3 cellular contexts compared by ENCODE assay signal in the genomic region with DNA sequence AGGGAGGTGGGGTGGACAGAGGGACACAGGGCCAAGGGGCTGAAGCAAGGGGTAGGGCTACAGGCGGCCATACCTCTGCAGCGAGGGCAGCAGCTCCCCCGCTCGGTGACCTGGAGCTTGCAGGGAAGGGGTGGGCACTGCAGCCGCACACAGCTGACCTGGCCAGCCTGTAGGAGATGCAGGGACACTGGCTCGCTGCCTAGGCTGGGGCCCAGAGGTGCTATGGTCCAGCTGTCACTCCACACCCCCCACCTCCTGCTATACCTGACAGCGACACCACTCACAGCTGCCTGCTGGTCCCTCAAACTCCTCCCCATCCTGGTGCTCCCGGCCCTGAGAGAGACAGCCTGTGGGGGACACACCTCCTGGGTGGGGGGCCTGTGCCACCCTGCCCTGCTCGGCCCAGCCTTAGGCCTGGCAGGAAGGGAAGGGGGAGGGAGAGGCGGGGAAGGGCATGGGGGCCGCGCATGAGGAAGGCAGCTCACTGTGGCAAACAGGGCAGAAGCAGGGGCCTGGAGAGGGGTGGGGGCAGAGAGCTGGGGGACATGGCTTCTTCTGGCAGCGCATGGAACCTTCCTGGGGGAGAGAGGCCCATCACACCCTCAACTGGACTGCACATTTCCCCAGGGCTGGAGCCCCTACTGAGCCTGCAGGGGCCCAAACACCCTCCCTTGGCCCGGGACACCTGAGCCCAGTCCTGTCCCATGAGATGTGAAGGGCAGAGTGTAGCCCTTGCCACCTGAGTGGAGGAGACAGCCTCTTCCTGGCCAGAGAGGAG.
TF ChIP-seq lines count a peak whose summit lies in the region.

No MANE protein-coding gene starts in this region.

TF ChIP-seq in SK-N-SH, 30 proteins besides CTCF, POLR2A, EP300 and RAD21 (continues in another document):
- TF ChIP-seq, protein P1, sequence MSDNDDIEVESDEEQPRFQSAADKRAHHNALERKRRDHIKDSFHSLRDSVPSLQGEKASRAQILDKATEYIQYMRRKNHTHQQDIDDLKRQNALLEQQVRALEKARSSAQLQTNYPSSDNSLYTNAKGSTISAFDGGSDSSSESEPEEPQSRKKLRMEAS (IDR thresholded peaks at IDR 0.05; ENCODE audit: low read depth), result no peak
- TF ChIP-seq TEAD4 (IDR thresholded peaks at IDR 0.05; ENCODE audit: borderline replicate concordance, insufficient read depth) (no peak), RCOR1 (IDR thresholded peaks at IDR 0.05; ENCODE audit: low read length) (no peak), ELF1 (IDR thresholded peaks at IDR 0.05) (no peak), GABPA (IDR thresholded peaks at IDR 0.05; ENCODE audit: low read depth) (no peak), FOXJ3 (CRISPR knock-in tag; IDR thresholded peaks at IDR 0.05) (no peak), POLR2AphosphoS5 (IDR thresholded peaks at IDR 0.05; ENCODE audit: low read depth, low read length) (no peak), NFIC (IDR thresholded peaks at IDR 0.05; ENCODE audit: borderline replicate concordance) (no peak), TAF1 (IDR thresholded peaks at IDR 0.05; ENCODE audit: borderline replicate concordance, low read depth, low read length) (no peak), GATA2 (CRISPR knock-in tag; IDR thresholded peaks at IDR 0.05) (no peak), MXI1 (IDR thresholded peaks at IDR 0.05; ENCODE audit: low read depth, low read length) (no peak), NRF1 (IDR thresholded peaks at IDR 0.05; ENCODE audit: low read depth, low read length) (no peak)
- TF ChIP-seq, protein P2, sequence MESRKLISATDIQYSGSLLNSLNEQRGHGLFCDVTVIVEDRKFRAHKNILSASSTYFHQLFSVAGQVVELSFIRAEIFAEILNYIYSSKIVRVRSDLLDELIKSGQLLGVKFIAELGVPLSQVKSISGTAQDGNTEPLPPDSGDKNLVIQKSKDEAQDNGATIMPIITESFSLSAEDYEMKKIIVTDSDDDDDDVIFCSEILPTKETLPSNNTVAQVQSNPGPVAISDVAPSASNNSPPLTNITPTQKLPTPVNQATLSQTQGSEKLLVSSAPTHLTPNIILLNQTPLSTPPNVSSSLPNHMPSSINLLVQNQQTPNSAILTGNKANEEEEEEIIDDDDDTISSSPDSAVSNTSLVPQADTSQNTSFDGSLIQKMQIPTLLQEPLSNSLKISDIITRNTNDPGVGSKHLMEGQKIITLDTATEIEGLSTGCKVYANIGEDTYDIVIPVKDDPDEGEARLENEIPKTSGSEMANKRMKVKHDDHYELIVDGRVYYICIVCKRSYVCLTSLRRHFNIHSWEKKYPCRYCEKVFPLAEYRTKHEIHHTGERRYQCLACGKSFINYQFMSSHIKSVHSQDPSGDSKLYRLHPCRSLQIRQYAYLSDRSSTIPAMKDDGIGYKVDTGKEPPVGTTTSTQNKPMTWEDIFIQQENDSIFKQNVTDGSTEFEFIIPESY (IDR thresholded peaks at IDR 0.05; ENCODE audit: borderline replicate concordance, low read depth), result no peak
- TF ChIP-seq, protein P3, sequence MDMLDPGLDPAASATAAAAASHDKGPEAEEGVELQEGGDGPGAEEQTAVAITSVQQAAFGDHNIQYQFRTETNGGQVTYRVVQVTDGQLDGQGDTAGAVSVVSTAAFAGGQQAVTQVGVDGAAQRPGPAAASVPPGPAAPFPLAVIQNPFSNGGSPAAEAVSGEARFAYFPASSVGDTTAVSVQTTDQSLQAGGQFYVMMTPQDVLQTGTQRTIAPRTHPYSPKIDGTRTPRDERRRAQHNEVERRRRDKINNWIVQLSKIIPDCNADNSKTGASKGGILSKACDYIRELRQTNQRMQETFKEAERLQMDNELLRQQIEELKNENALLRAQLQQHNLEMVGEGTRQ (IDR thresholded peaks at IDR 0.05; ENCODE audit: borderline replicate concordance, low read depth, low read length), result no peak
- TF ChIP-seq, protein P4, sequence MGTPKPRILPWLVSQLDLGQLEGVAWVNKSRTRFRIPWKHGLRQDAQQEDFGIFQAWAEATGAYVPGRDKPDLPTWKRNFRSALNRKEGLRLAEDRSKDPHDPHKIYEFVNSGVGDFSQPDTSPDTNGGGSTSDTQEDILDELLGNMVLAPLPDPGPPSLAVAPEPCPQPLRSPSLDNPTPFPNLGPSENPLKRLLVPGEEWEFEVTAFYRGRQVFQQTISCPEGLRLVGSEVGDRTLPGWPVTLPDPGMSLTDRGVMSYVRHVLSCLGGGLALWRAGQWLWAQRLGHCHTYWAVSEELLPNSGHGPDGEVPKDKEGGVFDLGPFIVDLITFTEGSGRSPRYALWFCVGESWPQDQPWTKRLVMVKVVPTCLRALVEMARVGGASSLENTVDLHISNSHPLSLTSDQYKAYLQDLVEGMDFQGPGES (IDR thresholded peaks at IDR 0.05; ENCODE audit: low read depth, low read length), result no peak
- TF ChIP-seq, protein P5, sequence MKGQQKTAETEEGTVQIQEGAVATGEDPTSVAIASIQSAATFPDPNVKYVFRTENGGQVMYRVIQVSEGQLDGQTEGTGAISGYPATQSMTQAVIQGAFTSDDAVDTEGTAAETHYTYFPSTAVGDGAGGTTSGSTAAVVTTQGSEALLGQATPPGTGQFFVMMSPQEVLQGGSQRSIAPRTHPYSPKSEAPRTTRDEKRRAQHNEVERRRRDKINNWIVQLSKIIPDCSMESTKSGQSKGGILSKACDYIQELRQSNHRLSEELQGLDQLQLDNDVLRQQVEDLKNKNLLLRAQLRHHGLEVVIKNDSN (IDR thresholded peaks at IDR 0.05; ENCODE audit: borderline replicate concordance, low read depth), result no peak

TF ChIP-seq in SK-N-SH treated with all-trans-retinoic acid at 6 μM for 48 hours, 23 proteins besides CTCF, POLR2A, EP300 and RAD21 (continues in another document):
- TF ChIP-seq BACH2 (CRISPR knock-in tag; IDR thresholded peaks at IDR 0.05; ENCODE audit: borderline replicate concordance) (no peak), ISL1 (CRISPR knock-in tag; IDR thresholded peaks at IDR 0.05) (no peak), ZNF70 (CRISPR knock-in tag; IDR thresholded peaks at IDR 0.05) (no peak), ZC3H10 (CRISPR knock-in tag; IDR thresholded peaks at IDR 0.05) (no peak), SNAI2 (CRISPR knock-in tag; IDR thresholded peaks at IDR 0.05) (no peak), OSR1 (CRISPR knock-in tag; IDR thresholded peaks at IDR 0.05) (no peak), GLIS3 (CRISPR knock-in tag; IDR thresholded peaks at IDR 0.05) (no peak), ZNF565 (CRISPR knock-in tag; conservative IDR thresholded peaks at IDR 0.05; ENCODE audit: low read depth) (no peak), RARB (CRISPR knock-in tag; IDR thresholded peaks at IDR 0.05) (no peak)
- TF ChIP-seq, protein P6, sequence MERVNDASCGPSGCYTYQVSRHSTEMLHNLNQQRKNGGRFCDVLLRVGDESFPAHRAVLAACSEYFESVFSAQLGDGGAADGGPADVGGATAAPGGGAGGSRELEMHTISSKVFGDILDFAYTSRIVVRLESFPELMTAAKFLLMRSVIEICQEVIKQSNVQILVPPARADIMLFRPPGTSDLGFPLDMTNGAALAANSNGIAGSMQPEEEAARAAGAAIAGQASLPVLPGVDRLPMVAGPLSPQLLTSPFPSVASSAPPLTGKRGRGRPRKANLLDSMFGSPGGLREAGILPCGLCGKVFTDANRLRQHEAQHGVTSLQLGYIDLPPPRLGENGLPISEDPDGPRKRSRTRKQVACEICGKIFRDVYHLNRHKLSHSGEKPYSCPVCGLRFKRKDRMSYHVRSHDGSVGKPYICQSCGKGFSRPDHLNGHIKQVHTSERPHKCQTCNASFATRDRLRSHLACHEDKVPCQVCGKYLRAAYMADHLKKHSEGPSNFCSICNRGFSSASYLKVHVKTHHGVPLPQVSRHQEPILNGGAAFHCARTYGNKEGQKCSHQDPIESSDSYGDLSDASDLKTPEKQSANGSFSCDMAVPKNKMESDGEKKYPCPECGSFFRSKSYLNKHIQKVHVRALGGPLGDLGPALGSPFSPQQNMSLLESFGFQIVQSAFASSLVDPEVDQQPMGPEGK (CRISPR knock-in tag; IDR thresholded peaks at IDR 0.05; ENCODE audit: borderline replicate concordance), result no peak
- TF ChIP-seq, protein P7, sequence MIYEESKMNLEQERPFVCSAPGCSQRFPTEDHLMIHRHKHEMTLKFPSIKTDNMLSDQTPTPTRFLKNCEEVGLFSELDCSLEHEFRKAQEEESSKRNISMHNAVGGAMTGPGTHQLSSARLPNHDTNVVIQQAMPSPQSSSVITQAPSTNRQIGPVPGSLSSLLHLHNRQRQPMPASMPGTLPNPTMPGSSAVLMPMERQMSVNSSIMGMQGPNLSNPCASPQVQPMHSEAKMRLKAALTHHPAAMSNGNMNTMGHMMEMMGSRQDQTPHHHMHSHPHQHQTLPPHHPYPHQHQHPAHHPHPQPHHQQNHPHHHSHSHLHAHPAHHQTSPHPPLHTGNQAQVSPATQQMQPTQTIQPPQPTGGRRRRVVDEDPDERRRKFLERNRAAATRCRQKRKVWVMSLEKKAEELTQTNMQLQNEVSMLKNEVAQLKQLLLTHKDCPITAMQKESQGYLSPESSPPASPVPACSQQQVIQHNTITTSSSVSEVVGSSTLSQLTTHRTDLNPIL (CRISPR knock-in tag; IDR thresholded peaks at IDR 0.05; ENCODE audit: low read depth), result no peak
- TF ChIP-seq, protein P8, sequence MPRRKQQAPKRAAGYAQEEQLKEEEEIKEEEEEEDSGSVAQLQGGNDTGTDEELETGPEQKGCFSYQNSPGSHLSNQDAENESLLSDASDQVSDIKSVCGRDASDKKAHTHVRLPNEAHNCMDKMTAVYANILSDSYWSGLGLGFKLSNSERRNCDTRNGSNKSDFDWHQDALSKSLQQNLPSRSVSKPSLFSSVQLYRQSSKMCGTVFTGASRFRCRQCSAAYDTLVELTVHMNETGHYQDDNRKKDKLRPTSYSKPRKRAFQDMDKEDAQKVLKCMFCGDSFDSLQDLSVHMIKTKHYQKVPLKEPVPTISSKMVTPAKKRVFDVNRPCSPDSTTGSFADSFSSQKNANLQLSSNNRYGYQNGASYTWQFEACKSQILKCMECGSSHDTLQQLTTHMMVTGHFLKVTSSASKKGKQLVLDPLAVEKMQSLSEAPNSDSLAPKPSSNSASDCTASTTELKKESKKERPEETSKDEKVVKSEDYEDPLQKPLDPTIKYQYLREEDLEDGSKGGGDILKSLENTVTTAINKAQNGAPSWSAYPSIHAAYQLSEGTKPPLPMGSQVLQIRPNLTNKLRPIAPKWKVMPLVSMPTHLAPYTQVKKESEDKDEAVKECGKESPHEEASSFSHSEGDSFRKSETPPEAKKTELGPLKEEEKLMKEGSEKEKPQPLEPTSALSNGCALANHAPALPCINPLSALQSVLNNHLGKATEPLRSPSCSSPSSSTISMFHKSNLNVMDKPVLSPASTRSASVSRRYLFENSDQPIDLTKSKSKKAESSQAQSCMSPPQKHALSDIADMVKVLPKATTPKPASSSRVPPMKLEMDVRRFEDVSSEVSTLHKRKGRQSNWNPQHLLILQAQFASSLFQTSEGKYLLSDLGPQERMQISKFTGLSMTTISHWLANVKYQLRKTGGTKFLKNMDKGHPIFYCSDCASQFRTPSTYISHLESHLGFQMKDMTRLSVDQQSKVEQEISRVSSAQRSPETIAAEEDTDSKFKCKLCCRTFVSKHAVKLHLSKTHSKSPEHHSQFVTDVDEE (CRISPR knock-in tag; IDR thresholded peaks at IDR 0.05), result no peak

TF ChIP-seq in H1, 55 proteins besides CTCF, POLR2A, EP300 and RAD21:
- TF ChIP-seq CREB1 (IDR thresholded peaks at IDR 0.05) (no peak), SIRT6 (IDR thresholded peaks at IDR 0.05; ENCODE audit: low read length) (no peak), JUND (IDR thresholded peaks at IDR 0.05; ENCODE audit: low read length) (no peak), SIN3A (conservative IDR thresholded peaks at IDR 0.05 in 1 of 2, IDR thresholded peaks at IDR 0.05 in 1 of 2; ENCODE audit: low read depth in 1 of 2, low read length in 2 of 2) (no peak), TCF12 (IDR thresholded peaks at IDR 0.05; ENCODE audit: low read depth, low read length) (no peak), PHF8 (conservative IDR thresholded peaks at IDR 0.05; ENCODE audit: low read depth, low read length) (no peak), SP2 (IDR thresholded peaks at IDR 0.05; ENCODE audit: low read length) (no peak), TAF1 (IDR thresholded peaks at IDR 0.05; ENCODE audit: low read depth, low read length) (no peak), BCL11A (IDR thresholded peaks at IDR 0.05; ENCODE audit: low read depth in 2 of 2, low read length in 2 of 2) (no peak), BRCA1 (IDR thresholded peaks at IDR 0.05; ENCODE audit: low read depth, low read length) (no peak), GTF2F1 (IDR thresholded peaks at IDR 0.05; ENCODE audit: borderline replicate concordance, low read depth, low read length) (no peak), SAP30 (IDR thresholded peaks at IDR 0.05; ENCODE audit: insufficient read depth, insufficient replicate concordance, low read length) (no peak), SRF (IDR thresholded peaks at IDR 0.05; ENCODE audit: low read depth, low read length) (no peak), POU5F1 (IDR thresholded peaks at IDR 0.05; ENCODE audit: low read depth, low read length) (no peak), KDM5A (IDR thresholded peaks at IDR 0.05; ENCODE audit: low read length) (no peak), TBP (IDR thresholded peaks at IDR 0.05; ENCODE audit: low read depth, low read length) (no peak)
- TF ChIP-seq, protein P9, sequence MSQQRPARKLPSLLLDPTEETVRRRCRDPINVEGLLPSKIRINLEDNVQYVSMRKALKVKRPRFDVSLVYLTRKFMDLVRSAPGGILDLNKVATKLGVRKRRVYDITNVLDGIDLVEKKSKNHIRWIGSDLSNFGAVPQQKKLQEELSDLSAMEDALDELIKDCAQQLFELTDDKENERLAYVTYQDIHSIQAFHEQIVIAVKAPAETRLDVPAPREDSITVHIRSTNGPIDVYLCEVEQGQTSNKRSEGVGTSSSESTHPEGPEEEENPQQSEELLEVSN (IDR thresholded peaks at IDR 0.05), result no peak
- TF ChIP-seq, protein P3 (IDR thresholded peaks at IDR 0.05; ENCODE audit: low read length), result no peak
- TF ChIP-seq, protein P1 (IDR thresholded peaks at IDR 0.05), result no peak
TF ChIP-seq in H1: peak in this region for 0.
